In the genomic region with DNA sequence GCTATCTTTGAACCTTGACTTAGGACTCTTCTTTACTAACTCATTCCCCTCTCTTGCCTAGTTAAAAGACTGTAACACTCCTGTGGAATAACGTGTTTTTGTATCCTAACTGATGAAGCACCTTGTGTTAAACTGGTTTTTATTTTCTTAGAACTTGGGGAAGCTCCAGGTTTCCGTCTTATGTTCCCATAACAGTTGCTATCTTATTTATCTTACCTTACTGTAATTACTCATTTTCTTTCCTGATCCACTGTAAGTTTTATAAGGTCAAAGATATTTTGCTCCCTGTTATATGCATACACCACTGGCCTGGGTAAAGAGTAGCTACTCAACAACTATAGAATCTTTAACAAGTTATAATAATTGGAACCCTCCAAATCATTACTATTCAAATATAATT, we compare ENCODE assay signal across 19 cellular contexts. TPM values are rescaled to one million over a fixed set of nuclear protein-coding genes. Genes with fewer than 3 reads are reported as not detected.
DNase-seq lines count a peak whose midpoint lies in the region; ATAC-seq, FAIRE-seq and TF ChIP-seq lines count a peak whose summit lies in the region.
"Had no signal": no experiment of that assay in that cellular context is flagged by ENCODE, and none has a peak within 500 bp of the region (broad histone marks: within the 10 kb centered on the region; RNA-seq: fewer than 3 reads in every experiment).

No MANE protein-coding gene starts in this region.

- no peaks in the 10 kb centered on the region for H3K36me3 ChIP-seq in astrocyte (ENCODE audit: insufficient read depth, low read length)
- no peaks in the 10 kb centered on the region for H3K36me3 ChIP-seq in GM23338 (ENCODE audit: insufficient read depth)
- H3K36me3 ChIP-seq: HAP-1 had no signal

- FAIRE-seq in astrocyte (lab: Jason Lieb, UNC) (peak; percentile 26), D721Med (lab: Jason Lieb, UNC) (no peak)
- FAIRE-seq: GM12878, GM19239, H54 had no signal

- H3K4me2 ChIP-seq in astrocyte (ENCODE audit: low read length) = no peak overlapping the region
- H3K4me2 ChIP-seq in GM23338 = no peak overlapping the region

- H3K27me3 Mint-ChIP-seq in astrocyte (ENCODE audit: low read depth, unreplicated experiment) (no peaks in the 10 kb centered on the region), GM23338 (ENCODE audit: insufficient read depth, low read depth, poor library complexity) (no peaks in the 10 kb centered on the region)
- H3K27me3 Mint-ChIP-seq: CD4-positive, CD25-positive, alpha-beta regulatory T cell had no signal

- H3K36me3 Mint-ChIP-seq in astrocyte (ENCODE audit: low read depth, unreplicated experiment) (peaks cover 3% of the 10 kb centered on the region), GM23338 (ENCODE audit: low read depth) (peaks cover 8% of the 10 kb centered on the region; the same call in 2 of the 3 replicates)

- H3K4me1 Mint-ChIP-seq in astrocyte (ENCODE audit: low read depth, unreplicated experiment) (peaks cover 1% of the 10 kb centered on the region), GM23338 (peaks cover 13% of the 10 kb centered on the region; the same call in 2 of the 3 replicates)

- no peak overlapping the region for H3K27ac ChIP-seq in astrocyte (ENCODE audit: low read depth, low read length)
- H3K27ac ChIP-seq in GM23338 (ENCODE audit: low read depth) = no peak overlapping the region

- no peak for TF ChIP-seq CTCF in LNCaP clone FGC (IDR thresholded peaks at IDR 0.05; ENCODE audit: control insufficient read depth, extremely low read depth, insufficient read depth)
- TF ChIP-seq CTCF in astrocyte (IDR thresholded peaks at IDR 0.05; ENCODE audit: insufficient read depth, low read depth, low read length) = no peak
- TF ChIP-seq CTCF in D721Med (IDR thresholded peaks at IDR 0.05; ENCODE audit: insufficient read depth, missing control alignments) = no peak
- no peak for TF ChIP-seq CTCF in GM23338 (conservative IDR thresholded peaks at IDR 0.05; ENCODE audit: low read depth in 2 of 2)

- H2AFZ ChIP-seq in astrocyte (ENCODE audit: low read depth, low read length) = no peak overlapping the region
- H2AFZ ChIP-seq in GM23338 = no peak overlapping the region

- no peaks in the 10 kb centered on the region for H3K9me2 ChIP-seq in GM23338 (ENCODE audit: insufficient read depth)

- no peaks in the 10 kb centered on the region for H3K9me3 Mint-ChIP-seq in astrocyte (ENCODE audit: unreplicated experiment)
- H3K9me3 Mint-ChIP-seq in GM23338 = peaks cover 11% of the 10 kb centered on the region
- H3K9me3 Mint-ChIP-seq: CD8-positive, alpha-beta T cell had no signal

- H3K79me2 ChIP-seq in astrocyte (ENCODE audit: insufficient read depth, low read length) (no peaks in the 10 kb centered on the region), GM23338 (replicated peaks; ENCODE audit: insufficient read depth) (no peaks in the 10 kb centered on the region)

- H3K4me3 Mint-ChIP-seq in astrocyte (ENCODE audit: unreplicated experiment) (no peak overlapping the region), GM23338 (no peak overlapping the region)
- H3K4me3 Mint-ChIP-seq: CD4-positive, CD25-positive, alpha-beta regulatory T cell; CD8-positive, alpha-beta T cell had no signal

- H3F3A ChIP-seq in GM23338 (replicated peaks; ENCODE audit: low read depth) = no peaks in the 10 kb centered on the region

- no peaks in the 10 kb centered on the region for H3K9me3 ChIP-seq in astrocyte (ENCODE audit: insufficient read depth, low read depth, low read length)
- H3K9me3 ChIP-seq: Caco-2 had no signal

- H3K27me3 ChIP-seq in astrocyte (ENCODE audit: insufficient read depth, low read length) = no peaks in the 10 kb centered on the region
- H3K27me3 ChIP-seq in GM23338 (ENCODE audit: insufficient read depth) = no peaks in the 10 kb centered on the region

- peak; percentile 93 for DNase-seq in LNCaP clone FGC (ENCODE audit: low read depth)
- no peak for DNase-seq in astrocyte (ENCODE audit: low read depth)
- DNase-seq in left colon = no peak
- no peak for DNase-seq in D721Med (ENCODE audit: insufficient read length, low spot score)
- DNase-seq in GM23338 (ENCODE audit: low spot score) = no peak
- no peak for DNase-seq in stimulated activated naive CD4-positive, alpha-beta T cell (lab: John Stamatoyannopoulos, UW)
- DNase-seq: C1 segment of cervical spinal cord; Caco-2; CD4-positive, CD25-positive, alpha-beta regulatory T cell; CD8-positive, alpha-beta T cell; DMS 273 treated with DMSO at 0.1 percent for 48 hours; DMS79; EL; GDM1; GOT3 had no signal

- ATAC-seq in left colon = peak; percentile 54
- no peak for ATAC-seq in GM23338
- ATAC-seq: CD8-positive, alpha-beta T cell; GM12878 had no signal

- H3K9ac ChIP-seq in astrocyte (ENCODE audit: low read length) = no peak overlapping the region

- H3K27ac Mint-ChIP-seq in astrocyte (ENCODE audit: unreplicated experiment) = no peak overlapping the region
- H3K27ac Mint-ChIP-seq in GM23338 = no peak overlapping the region
- H3K27ac Mint-ChIP-seq: CD8-positive, alpha-beta T cell had no signal

- H4K20me1 ChIP-seq in astrocyte (ENCODE audit: insufficient read depth, low read length) (no peaks in the 10 kb centered on the region), GM23338 (replicated peaks; ENCODE audit: insufficient read depth) (no peaks in the 10 kb centered on the region)

- no peak overlapping the region for H3K4me3 ChIP-seq in LNCaP clone FGC (ENCODE audit: low read depth, low read length)
- H3K4me3 ChIP-seq in astrocyte (ENCODE audit: insufficient read depth, low read depth, low read length) = no peak overlapping the region
- H3K4me3 ChIP-seq in GM23338 = no peak overlapping the region
- H3K4me3 ChIP-seq: GM12878, HAP-1 had no signal

- H3K4me1 ChIP-seq in astrocyte (ENCODE audit: insufficient read depth, low read length) = no peaks in the 10 kb centered on the region
- peaks cover 5% of the 10 kb centered on the region for H3K4me1 ChIP-seq in GM23338 (ENCODE audit: insufficient read depth)
- H3K4me1 ChIP-seq: HAP-1 had no signal

- intact Hi-C loops in left colon (cut with DNase I, micrococcal nuclease) = no loop called here

TF ChIP-seq in GM23338, 12 proteins besides CTCF, POLR2A, EP300 and RAD21 (continues in another document):
- TF ChIP-seq, protein P1, sequence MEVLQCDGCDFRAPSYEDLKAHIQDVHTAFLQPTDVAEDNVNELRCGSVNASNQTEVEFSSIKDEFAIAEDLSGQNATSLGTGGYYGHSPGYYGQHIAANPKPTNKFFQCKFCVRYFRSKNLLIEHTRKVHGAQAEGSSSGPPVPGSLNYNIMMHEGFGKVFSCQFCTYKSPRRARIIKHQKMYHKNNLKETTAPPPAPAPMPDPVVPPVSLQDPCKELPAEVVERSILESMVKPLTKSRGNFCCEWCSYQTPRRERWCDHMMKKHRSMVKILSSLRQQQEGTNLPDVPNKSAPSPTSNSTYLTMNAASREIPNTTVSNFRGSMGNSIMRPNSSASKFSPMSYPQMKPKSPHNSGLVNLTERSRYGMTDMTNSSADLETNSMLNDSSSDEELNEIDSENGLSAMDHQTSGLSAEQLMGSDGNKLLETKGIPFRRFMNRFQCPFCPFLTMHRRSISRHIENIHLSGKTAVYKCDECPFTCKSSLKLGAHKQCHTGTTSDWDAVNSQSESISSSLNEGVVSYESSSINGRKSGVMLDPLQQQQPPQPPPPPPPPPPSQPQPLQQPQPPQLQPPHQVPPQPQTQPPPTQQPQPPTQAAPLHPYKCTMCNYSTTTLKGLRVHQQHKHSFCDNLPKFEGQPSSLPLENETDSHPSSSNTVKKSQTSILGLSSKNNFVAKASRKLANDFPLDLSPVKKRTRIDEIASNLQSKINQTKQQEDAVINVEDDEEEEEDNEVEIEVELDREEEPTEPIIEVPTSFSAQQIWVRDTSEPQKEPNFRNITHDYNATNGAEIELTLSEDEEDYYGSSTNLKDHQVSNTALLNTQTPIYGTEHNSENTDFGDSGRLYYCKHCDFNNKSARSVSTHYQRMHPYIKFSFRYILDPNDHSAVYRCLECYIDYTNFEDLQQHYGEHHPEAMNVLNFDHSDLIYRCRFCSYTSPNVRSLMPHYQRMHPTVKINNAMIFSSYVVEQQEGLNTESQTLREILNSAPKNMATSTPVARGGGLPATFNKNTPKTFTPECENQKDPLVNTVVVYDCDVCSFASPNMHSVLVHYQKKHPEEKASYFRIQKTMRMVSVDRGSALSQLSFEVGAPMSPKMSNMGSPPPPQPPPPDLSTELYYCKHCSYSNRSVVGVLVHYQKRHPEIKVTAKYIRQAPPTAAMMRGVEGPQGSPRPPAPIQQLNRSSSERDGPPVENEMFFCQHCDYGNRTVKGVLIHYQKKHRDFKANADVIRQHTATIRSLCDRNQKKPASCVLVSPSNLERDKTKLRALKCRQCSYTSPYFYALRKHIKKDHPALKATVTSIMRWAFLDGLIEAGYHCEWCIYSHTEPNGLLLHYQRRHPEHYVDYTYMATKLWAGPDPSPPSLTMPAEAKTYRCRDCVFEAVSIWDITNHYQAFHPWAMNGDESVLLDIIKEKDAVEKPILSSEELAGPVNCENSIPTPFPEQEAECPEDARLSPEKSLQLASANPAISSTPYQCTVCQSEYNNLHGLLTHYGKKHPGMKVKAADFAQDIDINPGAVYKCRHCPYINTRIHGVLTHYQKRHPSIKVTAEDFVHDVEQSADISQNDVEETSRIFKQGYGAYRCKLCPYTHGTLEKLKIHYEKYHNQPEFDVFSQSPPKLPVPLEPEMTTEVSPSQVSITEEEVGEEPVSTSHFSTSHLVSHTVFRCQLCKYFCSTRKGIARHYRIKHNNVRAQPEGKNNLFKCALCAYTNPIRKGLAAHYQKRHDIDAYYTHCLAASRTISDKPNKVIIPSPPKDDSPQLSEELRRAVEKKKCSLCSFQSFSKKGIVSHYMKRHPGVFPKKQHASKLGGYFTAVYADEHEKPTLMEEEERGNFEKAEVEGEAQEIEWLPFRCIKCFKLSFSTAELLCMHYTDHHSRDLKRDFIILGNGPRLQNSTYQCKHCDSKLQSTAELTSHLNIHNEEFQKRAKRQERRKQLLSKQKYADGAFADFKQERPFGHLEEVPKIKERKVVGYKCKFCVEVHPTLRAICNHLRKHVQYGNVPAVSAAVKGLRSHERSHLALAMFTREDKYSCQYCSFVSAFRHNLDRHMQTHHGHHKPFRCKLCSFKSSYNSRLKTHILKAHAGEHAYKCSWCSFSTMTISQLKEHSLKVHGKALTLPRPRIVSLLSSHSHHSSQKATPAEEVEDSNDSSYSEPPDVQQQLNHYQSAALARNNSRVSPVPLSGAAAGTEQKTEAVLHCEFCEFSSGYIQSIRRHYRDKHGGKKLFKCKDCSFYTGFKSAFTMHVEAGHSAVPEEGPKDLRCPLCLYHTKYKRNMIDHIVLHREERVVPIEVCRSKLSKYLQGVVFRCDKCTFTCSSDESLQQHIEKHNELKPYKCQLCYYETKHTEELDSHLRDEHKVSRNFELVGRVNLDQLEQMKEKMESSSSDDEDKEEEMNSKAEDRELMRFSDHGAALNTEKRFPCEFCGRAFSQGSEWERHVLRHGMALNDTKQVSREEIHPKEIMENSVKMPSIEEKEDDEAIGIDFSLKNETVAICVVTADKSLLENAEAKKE (CRISPR knock-in tag; IDR thresholded peaks at IDR 0.05) = no peak
- TF ChIP-seq JUNB (IDR thresholded peaks at IDR 0.05; ENCODE audit: unreplicated experiment) = no peak
- TF ChIP-seq NANOG (IDR thresholded peaks at IDR 0.05; ENCODE audit: borderline replicate concordance) = no peak
- no peak for TF ChIP-seq CREB1 (CRISPR knock-in tag; IDR thresholded peaks at IDR 0.05; ENCODE audit: low read depth)

RNA-seq across cellular contexts. Expression of a gene that starts 43.1 kb away (rescaled TPM):
- total RNA-seq in astrocyte = 741 and 846 TPM in 2 replicates
- total RNA-seq in left colon = 100 to 1,000 TPM; 671 to 694 TPM
- 2,030 and 2,182 TPM in 2 replicates for total RNA-seq in GM23338 (2014; rRNA removed; shearing (Covaris generic))
- 3,547 and 4,172 TPM in 2 replicates for polyA plus RNA-seq in GM23338 (2016; fragmentation: Nextera tagmentation; extraction: Ambion mirVana)
